8 cellular contexts compared by ENCODE assay signal in the genomic region with DNA sequence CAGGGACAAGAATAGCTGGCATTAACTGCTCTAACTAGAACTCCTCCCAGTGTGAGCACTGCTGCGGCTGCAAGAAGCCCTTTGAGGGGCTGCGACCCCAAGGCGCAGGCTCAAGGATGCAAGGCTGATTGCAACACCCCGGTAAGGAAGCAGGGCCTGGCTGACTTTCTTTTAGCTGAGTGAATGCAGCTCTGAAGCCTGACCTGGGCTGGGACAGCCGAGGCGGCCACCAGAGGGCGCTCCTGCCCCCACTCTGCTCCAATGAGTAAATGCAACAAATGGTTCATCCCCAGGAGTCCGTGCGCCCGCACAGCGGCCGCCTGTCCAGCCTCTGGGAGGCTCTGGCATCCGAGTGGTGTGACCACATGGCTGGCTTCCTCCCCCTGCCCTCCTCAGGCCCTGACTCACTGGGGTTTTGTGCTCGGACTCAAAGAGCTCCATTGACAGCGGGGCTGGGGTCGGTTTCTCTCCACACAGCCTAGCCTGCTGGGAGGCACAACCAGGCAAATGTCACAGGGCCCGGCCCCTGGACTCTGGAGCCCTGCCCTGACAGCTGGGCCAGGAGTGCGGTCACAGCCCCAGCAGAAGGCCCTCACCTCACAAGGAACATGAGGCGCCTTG. TPM values are rescaled to one million over a fixed set of nuclear protein-coding genes. Genes with fewer than 3 reads are reported as not detected.
A peak's percentile ranks its signal among the peaks of the same experiment; 100 is the strongest.
DNase-seq lines count a peak whose midpoint lies in the region; ATAC-seq and TF ChIP-seq lines count a peak whose summit lies in the region.

A gene with protein sequence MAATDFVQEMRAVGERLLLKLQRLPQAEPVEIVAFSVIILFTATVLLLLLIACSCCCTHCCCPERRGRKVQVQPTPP (plus strand): TSS at position 572 of the 621 bp plus-strand sequence. CDS start 6,768 bp downstream, outside the sequence.

- peak within 1 kb of the TSS; percentile 100 for H3K27ac ChIP-seq in substantia nigra (ENCODE audit: low read depth, low read length, poor library complexity, severe bottlenecking)

- H3K27me3 Mint-ChIP-seq in activated naive CD8-positive, alpha-beta T cell treated with anti-CD3 and anti-CD28 coated beads for 36 hours = no peaks in the 10 kb centered on the region

- H3K4me3 ChIP-seq in Jurkat, Clone E6-1 (ENCODE audit: low read length) = no peak within 1 kb of the TSS

- no peaks in the 10 kb centered on the region for H3K36me3 Mint-ChIP-seq in activated naive CD8-positive, alpha-beta T cell treated with anti-CD3 and anti-CD28 coated beads for 36 hours

- no peaks in the 10 kb centered on the region for H3K9me3 Mint-ChIP-seq in activated naive CD8-positive, alpha-beta T cell treated with anti-CD3 and anti-CD28 coated beads for 36 hours

- peak; percentile 71 for DNase-seq in GM04504 (ENCODE audit: low read depth)
- DNase-seq in Jurkat, Clone E6-1 (ENCODE audit: low read depth, low spot score) = peak; percentile 59
- peak; percentile 68 for DNase-seq in SKM-1 treated with dmso at 0.1 percent for 144 hours (lab: John Stamatoyannopoulos, UW; ENCODE audit: unreplicated experiment)
- DNase-seq in activated naive CD8-positive, alpha-beta T cell treated with anti-CD3 and anti-CD28 coated beads for 36 hours = peak; percentile 77
- peak; percentile 93 for DNase-seq in glomerular visceral epithelial cell (ENCODE audit: extremely low spot score)
- peak; percentile 84 for DNase-seq in omental fat pad (ENCODE audit: low spot score)
- DNase-seq in substantia nigra (lab: John Stamatoyannopoulos, UW) = peak; percentile 71 to 98 (median 95)
- no peak for DNase-seq in OCI-M2 (lab: John Stamatoyannopoulos, UW; ENCODE audit: unreplicated experiment)

- H3K4me3 Mint-ChIP-seq in activated naive CD8-positive, alpha-beta T cell treated with anti-CD3 and anti-CD28 coated beads for 36 hours = no peak within 1 kb of the TSS

- H3K27ac Mint-ChIP-seq in activated naive CD8-positive, alpha-beta T cell treated with anti-CD3 and anti-CD28 coated beads for 36 hours = no peak within 1 kb of the TSS

- ATAC-seq in omental fat pad (ENCODE audit: low FRiP score) = peak; percentile 65

- peak in 2 of 3 donors; percentile 68 to 89 for TF ChIP-seq CTCF in omental fat pad (IDR thresholded peaks at IDR 0.05)

- H3K4me1 Mint-ChIP-seq in activated naive CD8-positive, alpha-beta T cell treated with anti-CD3 and anti-CD28 coated beads for 36 hours = peaks cover 5% of the 10 kb centered on the region

RNA-seq across cellular contexts. Expression of the gene that starts here (rescaled TPM):
- polyA plus RNA-seq in Jurkat, Clone E6-1 (2012; ENCODE audit: insufficient read depth, insufficient read length) = 1.5 TPM
- under 1 TPM; 0.14 to 0.16 TPM for total RNA-seq in activated naive CD8-positive, alpha-beta T cell treated with anti-CD3 and anti-CD28 coated beads for 36 hours
- total RNA-seq in omental fat pad = 1 to 10 TPM in 2 of 4 donors, under 1 TPM in 2; 0.31 to 2.0 (median 1.0) TPM

Comparison
In these comparisons a context has a peak if more than half of its experiments do, and no peak if none do; other contexts are left out.
1. Peak in DNase-seq in activated naive CD8-positive, alpha-beta T cell treated with anti-CD3 and anti-CD28 coated beads for 36 hours; RNA of the gene not detected or under 1 TPM.